25 cellular contexts compared by ENCODE assay signal in the genomic region with DNA sequence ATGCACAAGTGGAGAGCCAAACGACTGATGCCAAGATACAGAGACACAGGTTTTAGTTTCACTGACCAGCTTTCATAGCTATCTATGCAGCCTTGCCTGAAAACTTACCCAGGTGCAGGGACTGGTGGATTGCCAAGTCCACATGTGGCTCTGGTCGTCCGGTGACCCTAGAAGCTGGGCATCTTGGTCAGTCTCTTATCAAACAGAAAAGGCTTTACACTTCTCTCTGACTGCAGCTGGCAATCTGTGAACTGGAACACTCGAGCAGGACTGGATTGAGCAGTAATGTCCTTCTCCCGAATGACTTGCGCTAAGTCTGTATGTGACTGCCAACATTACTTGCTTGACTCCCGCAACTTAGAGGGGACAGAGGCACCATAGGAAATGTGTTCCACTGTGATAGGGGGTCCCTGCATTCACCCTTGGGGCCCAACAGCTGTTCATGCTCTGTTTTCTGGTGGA.
DNase-seq lines count a peak whose midpoint lies in the region; ATAC-seq, FAIRE-seq and TF ChIP-seq lines count a peak whose summit lies in the region.
"Had no signal": no experiment of that assay in that cellular context is flagged by ENCODE, and none has a peak within 500 bp of the region (broad histone marks: within the 10 kb centered on the region; RNA-seq: fewer than 3 reads in every experiment).

No MANE protein-coding gene starts in this region.

- H3K4me2 ChIP-seq in GM23338 (no peak overlapping the region), K562 (ENCODE audit: insufficient read depth, low read length) (no peak overlapping the region)
- H3K4me2 ChIP-seq: BLaER1, PC-9 had no signal

- H3K36me3 ChIP-seq in GM23338 (ENCODE audit: insufficient read depth), result no peaks in the 10 kb centered on the region
- H3K36me3 ChIP-seq in K562 (ENCODE audit: control insufficient read depth, insufficient read depth, low read length), result no peaks in the 10 kb centered on the region
- no peaks in the 10 kb centered on the region for H3K36me3 ChIP-seq in left ventricle myocardium inferior
- H3K36me3 ChIP-seq: BLaER1, HAP-1 had no signal

- POLR2A ChIA-PET in K562 (lab: Yijun Ruan, JAX), result interaction anchor here (1.0 kb wide), 1 partner anchor 83 kb away, joined by 3 read pairs; no protein-coding TSS in a partner anchor

- peaks cover 7% of the 10 kb centered on the region for H3K27me3 Mint-ChIP-seq in GM23338 (ENCODE audit: insufficient read depth, low read depth, poor library complexity)

- WGBS in K562 (ENCODE audit: insufficient coverage, low coverage, missing lambda C conversion rate), result 3% methylated on average over 7 of the region's 7 CpGs

- BruUV-seq in K562 (replicated peaks; lab: Mats Ljungman, UMichigan), result no TSS peak

- FAIRE-seq in K562 (lab: Jason Lieb, UNC), result no peak
- FAIRE-seq: A204.1, GM18507, HepG2 had no signal

- DNase-seq in NCI-H510A treated with DMSO at 0.1 percent for 48 hours (lab: John Stamatoyannopoulos, UW) (peak; percentile 32), NCI-H510A (lab: John Stamatoyannopoulos, UW) (no peak), GM23338 (ENCODE audit: low spot score) (no peak), K562 (ENCODE audit: extremely low read depth in 1 of 4, low spot score in 3 of 4) (no peak), left ventricle myocardium inferior (no peak), NOMO-1 (lab: John Stamatoyannopoulos, UW; ENCODE audit: unreplicated experiment in 2 of 2) (no peak)
- DNase-seq: CD4-positive, CD25-positive, alpha-beta regulatory T cell; DMS153; GOT3; HFFc6; Kasumi-1; NCI-H1092 treated with DMSO at 0.1 percent for 48 hours; NCI-H1436 treated with DMSO at 0.1 percent for 48 hours; NCI-H187 treated with DMSO at 0.1 percent for 48 hours; NCI-H2227 treated with DMSO at 0.1 percent for 48 hours; NK-92 treated with Interleukin-12 subunit alpha and Interleukin-12 subunit beta, amount 100 ng/mL, for 24 hours; PC-9; SHP77 had no signal

- H3K4me1 ChIP-seq in GM23338 (ENCODE audit: insufficient read depth) (no peaks in the 10 kb centered on the region; the same call in 1 of the 2 replicates), K562 (replicated peaks in 1 of 2; ENCODE audit: control insufficient read depth in 2 of 2, insufficient read depth in 2 of 2, low read length in 2 of 2) (no peaks in the 10 kb centered on the region; a peak in 1 of 5 replicates), left ventricle myocardium inferior (no peaks in the 10 kb centered on the region)
- H3K4me1 ChIP-seq: BLaER1, HAP-1 had no signal

- H3K27ac ChIP-seq in GM23338 (ENCODE audit: low read depth) (no peak overlapping the region), K562 (ENCODE audit: extremely low read depth, low read depth, low read length) (no peak overlapping the region), left ventricle myocardium inferior (replicated peaks) (no peak overlapping the region)
- H3K27ac ChIP-seq: BLaER1, PC-9 had no signal

- H3K27ac Mint-ChIP-seq in GM23338, result no peak overlapping the region
- H3K27ac Mint-ChIP-seq: CD4-positive, CD25-positive, alpha-beta regulatory T cell; HFFc6 had no signal

- in situ Hi-C loops in K562 (cut with MboI), result no loop called here

- no peaks in the 10 kb centered on the region for H3K9me2 ChIP-seq in GM23338 (ENCODE audit: insufficient read depth)

- H2AFZ ChIP-seq in GM23338, result 0 out of 2 replicates have a peak overlapping the region, but pooled peaks have one; percentile 18
- no peak overlapping the region for H2AFZ ChIP-seq in K562 (ENCODE audit: low read depth, low read length)
- H2AFZ ChIP-seq: PC-9 had no signal

- ATAC-seq in GM23338 (no peak), K562 (peak; percentile 35; the same call in 1 of the 3 replicates), GM18511 (IDR thresholded peaks at IDR 0.05; ENCODE audit: unreplicated experiment) (no peak), GM18858 (IDR thresholded peaks at IDR 0.05; ENCODE audit: unreplicated experiment) (no peak)

- H3K4me3 ChIP-seq in GM23338 (no peak overlapping the region), K562 (no peak overlapping the region), left ventricle myocardium inferior (peak overlapping the region; percentile 23)
- H3K4me3 ChIP-seq: BLaER1, HAP-1, PC-9 had no signal

- CTCF ChIA-PET in K562 (lab: Yijun Ruan, JAX; ENCODE audit: low intra/inter-chr PET ratio), result no interaction called here

- no peak for TF ChIP-seq EP300 in K562 (IDR thresholded peaks at IDR 0.05; ENCODE audit: low read length)

- H3K9me3 Mint-ChIP-seq in GM23338, result peaks cover 14% of the 10 kb centered on the region
- H3K9me3 Mint-ChIP-seq: CD4-positive, CD25-positive, alpha-beta regulatory T cell; HFFc6 had no signal

- H3K9ac ChIP-seq in K562 (ENCODE audit: insufficient read depth in 1 of 2, low read depth in 2 of 2, low read length in 2 of 2), result no peak overlapping the region
- H3K9ac ChIP-seq: BLaER1 had no signal

- H3K36me3 Mint-ChIP-seq in GM23338 (ENCODE audit: low read depth), result peaks cover 8% of the 10 kb centered on the region; the same call in 2 of the 3 replicates
- H3K36me3 Mint-ChIP-seq: CD4-positive, CD25-positive, alpha-beta regulatory T cell had no signal

- H3K4me1 Mint-ChIP-seq in GM23338, result peaks cover 5% of the 10 kb centered on the region; the same call in 2 of the 3 replicates
- H3K4me1 Mint-ChIP-seq: CD4-positive, CD25-positive, alpha-beta regulatory T cell had no signal

- H3K9me3 ChIP-seq in K562 (replicated peaks; ENCODE audit: control insufficient read depth, insufficient read depth, low read depth, low read length) (no peaks in the 10 kb centered on the region), left ventricle myocardium inferior (replicated peaks) (no peaks in the 10 kb centered on the region)
- H3K9me3 ChIP-seq: BLaER1, HAP-1 had no signal

- H3K9me1 ChIP-seq in K562 (ENCODE audit: control insufficient read depth, insufficient read depth, low read length), result no peaks in the 10 kb centered on the region

- no peak overlapping the region for H3K4me3 Mint-ChIP-seq in GM23338
- H3K4me3 Mint-ChIP-seq: CD4-positive, CD25-positive, alpha-beta regulatory T cell; HFFc6 had no signal

- TF ChIP-seq CTCF in GM23338 (conservative IDR thresholded peaks at IDR 0.05; ENCODE audit: low read depth in 2 of 2), result no peak
- TF ChIP-seq CTCF in K562 (IDR thresholded peaks at IDR 0.05 in 2 of 3, conservative IDR thresholded peaks at IDR 0.05 in 1 of 3; ENCODE audit: insufficient read depth in 2 of 3, low read depth in 1 of 3, low read length in 3 of 3), result no peak
- TF ChIP-seq CTCF in left ventricle myocardium inferior (IDR thresholded peaks at IDR 0.05; ENCODE audit: borderline replicate concordance), result no peak

- intact Hi-C loops in K562 (cut with micrococcal nuclease), result no loop called here
- intact Hi-C loops in left ventricle myocardium inferior (cut with micrococcal nuclease), result no loop called here

- no peaks in the 10 kb centered on the region for H3K79me2 ChIP-seq in GM23338 (replicated peaks; ENCODE audit: insufficient read depth)
- H3K79me2 ChIP-seq in K562 (ENCODE audit: control insufficient read depth, insufficient read depth, low read length), result no peaks in the 10 kb centered on the region

- no peaks in the 10 kb centered on the region for H3F3A ChIP-seq in GM23338 (replicated peaks; ENCODE audit: low read depth)

- no peaks in the 10 kb centered on the region for H4K20me1 ChIP-seq in GM23338 (replicated peaks; ENCODE audit: insufficient read depth)
- no peaks in the 10 kb centered on the region for H4K20me1 ChIP-seq in K562 (replicated peaks; ENCODE audit: control insufficient read depth, insufficient read depth, low read length)
- H4K20me1 ChIP-seq: BLaER1 had no signal

- H3K27me3 ChIP-seq in GM23338 (ENCODE audit: insufficient read depth) (no peaks in the 10 kb centered on the region), K562 (ENCODE audit: control insufficient read depth in 2 of 2, insufficient read depth in 2 of 2, low read length in 2 of 2) (peaks cover 33 to 41% of the 10 kb centered on the region in 2 experiments), left ventricle myocardium inferior (ENCODE audit: low read depth) (peaks cover 21% of the 10 kb centered on the region)
- H3K27me3 ChIP-seq: BLaER1 had no signal

- TF ChIP-seq POLR2A in K562 (conservative IDR thresholded peaks at IDR 0.05), result no peak

- no peak for TF ChIP-seq RAD21 in K562 (CRISPR knock-in tag; conservative IDR thresholded peaks at IDR 0.05 in 1 of 2, IDR thresholded peaks at IDR 0.05 in 1 of 2)

TF ChIP-seq in GM23338, 12 proteins besides CTCF, POLR2A, EP300 and RAD21 (continues in another document):
- no peak for TF ChIP-seq STAT1 (IDR thresholded peaks at IDR 0.05; ENCODE audit: unreplicated experiment)
- no peak for TF ChIP-seq NANOG (IDR thresholded peaks at IDR 0.05; ENCODE audit: borderline replicate concordance)
- no peak for TF ChIP-seq EZH2 (IDR thresholded peaks at IDR 0.05; ENCODE audit: low read depth, unreplicated experiment)

TF ChIP-seq in K562, 482 proteins besides CTCF, POLR2A, EP300 and RAD21 (continues in another document):
- TF ChIP-seq GTF2E2 (tag; IDR thresholded peaks at IDR 0.05) (no peak), POLR3G (IDR thresholded peaks at IDR 0.05; ENCODE audit: extremely low read depth, insufficient read length, insufficient replicate concordance) (no peak), FOXK1 (CRISPR knock-in tag; IDR thresholded peaks at IDR 0.05; ENCODE audit: borderline replicate concordance) (no peak), THRA (IDR thresholded peaks at IDR 0.05) (no peak)
- TF ChIP-seq, protein P1, sequence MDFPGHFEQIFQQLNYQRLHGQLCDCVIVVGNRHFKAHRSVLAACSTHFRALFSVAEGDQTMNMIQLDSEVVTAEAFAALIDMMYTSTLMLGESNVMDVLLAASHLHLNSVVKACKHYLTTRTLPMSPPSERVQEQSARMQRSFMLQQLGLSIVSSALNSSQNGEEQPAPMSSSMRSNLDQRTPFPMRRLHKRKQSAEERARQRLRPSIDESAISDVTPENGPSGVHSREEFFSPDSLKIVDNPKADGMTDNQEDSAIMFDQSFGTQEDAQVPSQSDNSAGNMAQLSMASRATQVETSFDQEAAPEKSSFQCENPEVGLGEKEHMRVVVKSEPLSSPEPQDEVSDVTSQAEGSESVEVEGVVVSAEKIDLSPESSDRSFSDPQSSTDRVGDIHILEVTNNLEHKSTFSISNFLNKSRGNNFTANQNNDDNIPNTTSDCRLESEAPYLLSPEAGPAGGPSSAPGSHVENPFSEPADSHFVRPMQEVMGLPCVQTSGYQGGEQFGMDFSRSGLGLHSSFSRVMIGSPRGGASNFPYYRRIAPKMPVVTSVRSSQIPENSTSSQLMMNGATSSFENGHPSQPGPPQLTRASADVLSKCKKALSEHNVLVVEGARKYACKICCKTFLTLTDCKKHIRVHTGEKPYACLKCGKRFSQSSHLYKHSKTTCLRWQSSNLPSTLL (IDR thresholded peaks at IDR 0.05), result no peak
